Comparison of ENCODE assay signal across 1 cellular context in the genomic region with DNA sequence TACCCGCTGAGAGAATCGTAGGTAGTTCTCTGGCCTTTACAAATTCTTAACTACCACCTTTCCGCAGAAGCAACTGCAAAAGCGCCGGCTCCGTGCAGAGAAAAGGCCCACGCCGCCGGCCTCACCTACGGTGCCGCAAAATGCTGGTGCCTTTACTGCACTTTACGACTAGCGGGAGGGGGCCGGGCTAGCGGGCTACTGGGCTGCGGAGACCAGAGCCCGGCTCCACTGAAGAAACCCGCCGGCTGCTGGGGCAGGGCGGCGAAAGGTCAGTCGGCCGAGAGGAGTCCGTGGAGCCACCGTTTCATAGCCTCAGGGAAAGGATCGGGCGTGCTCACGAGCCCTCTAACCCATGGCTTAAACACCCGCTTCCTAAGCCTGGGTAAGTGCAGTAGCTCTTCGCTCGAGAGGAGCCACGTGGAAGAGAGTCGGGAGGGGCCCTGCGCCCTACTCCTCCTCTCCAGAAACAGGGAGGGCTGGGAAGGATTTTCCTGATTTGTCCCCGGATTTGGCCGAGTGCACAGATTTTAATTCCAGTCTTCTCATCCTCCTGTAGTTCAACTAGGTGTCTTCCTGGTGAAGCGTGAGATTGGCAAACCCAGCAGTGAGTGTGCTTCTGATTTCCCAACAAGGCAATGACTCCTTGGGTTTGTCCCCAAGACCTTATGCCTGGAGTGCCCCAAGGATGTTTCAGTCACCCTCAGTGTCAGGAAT.
TF ChIP-seq lines count a peak whose summit lies in the region.

A gene with protein sequence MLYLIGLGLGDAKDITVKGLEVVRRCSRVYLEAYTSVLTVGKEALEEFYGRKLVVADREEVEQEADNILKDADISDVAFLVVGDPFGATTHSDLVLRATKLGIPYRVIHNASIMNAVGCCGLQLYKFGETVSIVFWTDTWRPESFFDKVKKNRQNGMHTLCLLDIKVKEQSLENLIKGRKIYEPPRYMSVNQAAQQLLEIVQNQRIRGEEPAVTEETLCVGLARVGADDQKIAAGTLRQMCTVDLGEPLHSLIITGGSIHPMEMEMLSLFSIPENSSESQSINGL (minus strand): TSS at position 105 of the 714 bp plus-strand sequence. CDS start 341 bp downstream, outside the sequence.

TF ChIP-seq in HepG2, 621 proteins besides CTCF, POLR2A, EP300 and RAD21 (continued from another document and continues in another):
- TF ChIP-seq, protein P1, sequence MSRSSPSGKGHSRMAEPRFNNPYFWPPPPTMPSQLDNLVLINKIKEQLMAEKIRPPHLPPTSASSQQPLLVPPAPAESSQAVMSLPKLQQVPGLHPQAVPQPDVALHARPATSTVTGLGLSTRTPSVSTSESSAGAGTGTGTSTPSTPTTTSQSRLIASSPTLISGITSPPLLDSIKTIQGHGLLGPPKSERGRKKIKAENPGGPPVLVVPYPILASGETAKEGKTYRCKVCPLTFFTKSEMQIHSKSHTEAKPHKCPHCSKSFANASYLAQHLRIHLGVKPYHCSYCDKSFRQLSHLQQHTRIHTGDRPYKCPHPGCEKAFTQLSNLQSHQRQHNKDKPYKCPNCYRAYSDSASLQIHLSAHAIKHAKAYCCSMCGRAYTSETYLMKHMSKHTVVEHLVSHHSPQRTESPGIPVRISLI (CRISPR knock-in tag; IDR thresholded peaks at IDR 0.05; ENCODE audit: borderline replicate concordance) = 0 out of 2 replicates have a peak, but pooled peaks have one; percentile 43
- TF ChIP-seq ZIK1 (CRISPR knock-in tag; IDR thresholded peaks at IDR 0.05; ENCODE audit: borderline replicate concordance, low read depth) (no peak), MEIS2 (CRISPR knock-in tag; IDR thresholded peaks at IDR 0.05) (no peak; the same call in 1 of the 2 replicates), ZSCAN21 (CRISPR knock-in tag; IDR thresholded peaks at IDR 0.05; ENCODE audit: borderline replicate concordance) (no peak; the same call in 1 of the 2 replicates), PCBP2 (optimal IDR thresholded peaks at IDR 0.05; ENCODE audit: low read depth, low read length, poor library complexity, severe bottlenecking) (no peak), GFI1 (CRISPR knock-in tag; IDR thresholded peaks at IDR 0.05; ENCODE audit: borderline replicate concordance) (no peak; the same call in 1 of the 2 replicates), ZFP36L2 (CRISPR knock-in tag; IDR thresholded peaks at IDR 0.05) (no peak; the same call in 1 of the 2 replicates), ZNF232 (CRISPR knock-in tag; IDR thresholded peaks at IDR 0.05; ENCODE audit: borderline replicate concordance) (no peak; the same call in 1 of the 2 replicates), RXRB (CRISPR knock-in tag; IDR thresholded peaks at IDR 0.05; ENCODE audit: borderline replicate concordance) (no peak; the same call in 1 of the 2 replicates), KDM4B (CRISPR knock-in tag; IDR thresholded peaks at IDR 0.05) (peak; percentile 28; the same call in 1 of the 2 replicates), ZNF350 (CRISPR knock-in tag; IDR thresholded peaks at IDR 0.05; ENCODE audit: borderline replicate concordance, low read depth) (peak; percentile 85), TSC22D2 (CRISPR knock-in tag; IDR thresholded peaks at IDR 0.05; ENCODE audit: borderline replicate concordance) (peak; percentile 86; the same call in 1 of the 2 replicates), FOXK2 (IDR thresholded peaks at IDR 0.05) (no peak), PRPF4 (IDR thresholded peaks at IDR 0.05; ENCODE audit: low read depth, low read length, poor library complexity, severe bottlenecking) (no peak), ZSCAN30 (CRISPR knock-in tag; IDR thresholded peaks at IDR 0.05) (0 out of 2 replicates have a peak, but pooled peaks have one; percentile 66), ZNF101 (CRISPR knock-in tag; IDR thresholded peaks at IDR 0.05; ENCODE audit: borderline replicate concordance, low read depth) (no peak), TBP (CRISPR knock-in tag; IDR thresholded peaks at IDR 0.05) (no peak), ZNF607 (CRISPR knock-in tag; IDR thresholded peaks at IDR 0.05; ENCODE audit: borderline replicate concordance) (peak; percentile 81), FOXC1 (CRISPR knock-in tag; IDR thresholded peaks at IDR 0.05; ENCODE audit: borderline replicate concordance) (peak; percentile 55; the same call in 1 of the 2 replicates), SMYD3 (CRISPR knock-in tag; IDR thresholded peaks at IDR 0.05) (no peak), ZNF558 (CRISPR knock-in tag; IDR thresholded peaks at IDR 0.05; ENCODE audit: borderline replicate concordance) (no peak), MATR3 (CRISPR knock-in tag; IDR thresholded peaks at IDR 0.05) (no peak), PHF5A (CRISPR knock-in tag; IDR thresholded peaks at IDR 0.05; ENCODE audit: low read depth, unreplicated experiment) (peak; percentile 29), ZNF780A (CRISPR knock-in tag; IDR thresholded peaks at IDR 0.05) (0 out of 2 replicates have a peak, but pooled peaks have one; percentile 52), SKI (IDR thresholded peaks at IDR 0.05; ENCODE audit: partially characterized antibody) (peak; percentile 40), HOXD1 (CRISPR knock-in tag; IDR thresholded peaks at IDR 0.05) (no peak), THYN1 (CRISPR knock-in tag; IDR thresholded peaks at IDR 0.05; ENCODE audit: borderline replicate concordance, low read depth) (no peak), ZNF264 (CRISPR knock-in tag; IDR thresholded peaks at IDR 0.05) (0 out of 2 replicates have a peak, but pooled peaks have one; percentile 45), MTF2 (CRISPR knock-in tag; IDR thresholded peaks at IDR 0.05; ENCODE audit: borderline replicate concordance) (no peak), ZFX (CRISPR knock-in tag; IDR thresholded peaks at IDR 0.05; ENCODE audit: low read depth) (peak; percentile 97), KAT7 (CRISPR knock-in tag; IDR thresholded peaks at IDR 0.05; ENCODE audit: borderline replicate concordance) (peak; percentile 62; the same call in 1 of the 2 replicates), NONO (IDR thresholded peaks at IDR 0.05) (no peak), NONO (CRISPR knock-in tag; conservative IDR thresholded peaks at IDR 0.05) (peak; percentile 87), RARG (CRISPR knock-in tag; IDR thresholded peaks at IDR 0.05; ENCODE audit: low read depth) (no peak), MIXL1 (CRISPR knock-in tag; IDR thresholded peaks at IDR 0.05) (peak; percentile 40; the same call in 1 of the 2 replicates), PHF21A (CRISPR knock-in tag; IDR thresholded peaks at IDR 0.05) (0 out of 2 replicates have a peak, but pooled peaks have one; percentile 52), ZNF816 (CRISPR knock-in tag; IDR thresholded peaks at IDR 0.05; ENCODE audit: borderline replicate concordance) (peak; percentile 57; the same call in 1 of the 2 replicates), ZNF879 (CRISPR knock-in tag; IDR thresholded peaks at IDR 0.05) (no peak), FOXM1 (CRISPR knock-in tag; IDR thresholded peaks at IDR 0.05) (no peak), ZNF577 (CRISPR knock-in tag; IDR thresholded peaks at IDR 0.05; ENCODE audit: borderline replicate concordance, low read depth) (no peak), ZNF644 (CRISPR knock-in tag; IDR thresholded peaks at IDR 0.05; ENCODE audit: low read depth) (peak; percentile 9; the same call in 1 of the 2 replicates), DR1 (CRISPR knock-in tag; IDR thresholded peaks at IDR 0.05) (peak; percentile 73)
- TF ChIP-seq, protein P2, sequence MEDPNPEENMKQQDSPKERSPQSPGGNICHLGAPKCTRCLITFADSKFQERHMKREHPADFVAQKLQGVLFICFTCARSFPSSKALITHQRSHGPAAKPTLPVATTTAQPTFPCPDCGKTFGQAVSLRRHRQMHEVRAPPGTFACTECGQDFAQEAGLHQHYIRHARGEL (CRISPR knock-in tag; IDR thresholded peaks at IDR 0.05) = no peak
- TF ChIP-seq, protein P3, sequence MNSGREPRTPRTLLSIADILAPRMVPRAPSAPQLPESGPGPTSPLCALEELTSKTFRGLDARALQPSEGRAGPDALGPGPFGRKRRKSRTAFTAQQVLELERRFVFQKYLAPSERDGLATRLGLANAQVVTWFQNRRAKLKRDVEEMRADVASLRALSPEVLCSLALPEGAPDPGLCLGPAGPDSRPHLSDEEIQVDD (CRISPR knock-in tag; IDR thresholded peaks at IDR 0.05; ENCODE audit: borderline replicate concordance) = peak; percentile 42; the same call in 1 of the 2 replicates
- TF ChIP-seq, protein P4, sequence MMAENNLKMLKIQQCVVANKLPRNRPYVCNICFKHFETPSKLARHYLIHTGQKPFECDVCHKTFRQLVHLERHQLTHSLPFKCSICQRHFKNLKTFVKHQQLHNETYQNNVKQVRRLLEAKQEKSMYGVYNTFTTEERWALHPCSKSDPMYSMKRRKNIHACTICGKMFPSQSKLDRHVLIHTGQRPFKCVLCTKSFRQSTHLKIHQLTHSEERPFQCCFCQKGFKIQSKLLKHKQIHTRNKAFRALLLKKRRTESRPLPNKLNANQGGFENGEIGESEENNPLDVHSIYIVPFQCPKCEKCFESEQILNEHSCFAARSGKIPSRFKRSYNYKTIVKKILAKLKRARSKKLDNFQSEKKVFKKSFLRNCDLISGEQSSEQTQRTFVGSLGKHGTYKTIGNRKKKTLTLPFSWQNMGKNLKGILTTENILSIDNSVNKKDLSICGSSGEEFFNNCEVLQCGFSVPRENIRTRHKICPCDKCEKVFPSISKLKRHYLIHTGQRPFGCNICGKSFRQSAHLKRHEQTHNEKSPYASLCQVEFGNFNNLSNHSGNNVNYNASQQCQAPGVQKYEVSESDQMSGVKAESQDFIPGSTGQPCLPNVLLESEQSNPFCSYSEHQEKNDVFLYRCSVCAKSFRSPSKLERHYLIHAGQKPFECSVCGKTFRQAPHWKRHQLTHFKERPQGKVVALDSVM (CRISPR knock-in tag; IDR thresholded peaks at IDR 0.05) = peak; percentile 33
- TF ChIP-seq, protein P5, sequence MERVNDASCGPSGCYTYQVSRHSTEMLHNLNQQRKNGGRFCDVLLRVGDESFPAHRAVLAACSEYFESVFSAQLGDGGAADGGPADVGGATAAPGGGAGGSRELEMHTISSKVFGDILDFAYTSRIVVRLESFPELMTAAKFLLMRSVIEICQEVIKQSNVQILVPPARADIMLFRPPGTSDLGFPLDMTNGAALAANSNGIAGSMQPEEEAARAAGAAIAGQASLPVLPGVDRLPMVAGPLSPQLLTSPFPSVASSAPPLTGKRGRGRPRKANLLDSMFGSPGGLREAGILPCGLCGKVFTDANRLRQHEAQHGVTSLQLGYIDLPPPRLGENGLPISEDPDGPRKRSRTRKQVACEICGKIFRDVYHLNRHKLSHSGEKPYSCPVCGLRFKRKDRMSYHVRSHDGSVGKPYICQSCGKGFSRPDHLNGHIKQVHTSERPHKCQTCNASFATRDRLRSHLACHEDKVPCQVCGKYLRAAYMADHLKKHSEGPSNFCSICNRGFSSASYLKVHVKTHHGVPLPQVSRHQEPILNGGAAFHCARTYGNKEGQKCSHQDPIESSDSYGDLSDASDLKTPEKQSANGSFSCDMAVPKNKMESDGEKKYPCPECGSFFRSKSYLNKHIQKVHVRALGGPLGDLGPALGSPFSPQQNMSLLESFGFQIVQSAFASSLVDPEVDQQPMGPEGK (CRISPR knock-in tag; IDR thresholded peaks at IDR 0.05) = peak; percentile 72
- TF ChIP-seq, protein P6, sequence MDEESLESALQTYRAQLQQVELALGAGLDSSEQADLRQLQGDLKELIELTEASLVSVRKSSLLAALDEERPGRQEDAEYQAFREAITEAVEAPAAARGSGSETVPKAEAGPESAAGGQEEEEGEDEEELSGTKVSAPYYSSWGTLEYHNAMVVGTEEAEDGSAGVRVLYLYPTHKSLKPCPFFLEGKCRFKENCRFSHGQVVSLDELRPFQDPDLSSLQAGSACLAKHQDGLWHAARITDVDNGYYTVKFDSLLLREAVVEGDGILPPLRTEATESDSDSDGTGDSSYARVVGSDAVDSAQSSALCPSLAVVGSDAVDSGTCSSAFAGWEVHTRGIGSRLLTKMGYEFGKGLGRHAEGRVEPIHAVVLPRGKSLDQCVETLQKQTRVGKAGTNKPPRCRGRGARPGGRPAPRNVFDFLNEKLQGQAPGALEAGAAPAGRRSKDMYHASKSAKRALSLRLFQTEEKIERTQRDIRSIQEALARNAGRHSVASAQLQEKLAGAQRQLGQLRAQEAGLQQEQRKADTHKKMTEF (CRISPR knock-in tag; IDR thresholded peaks at IDR 0.05) = peak; percentile 88
- TF ChIP-seq, protein P7, sequence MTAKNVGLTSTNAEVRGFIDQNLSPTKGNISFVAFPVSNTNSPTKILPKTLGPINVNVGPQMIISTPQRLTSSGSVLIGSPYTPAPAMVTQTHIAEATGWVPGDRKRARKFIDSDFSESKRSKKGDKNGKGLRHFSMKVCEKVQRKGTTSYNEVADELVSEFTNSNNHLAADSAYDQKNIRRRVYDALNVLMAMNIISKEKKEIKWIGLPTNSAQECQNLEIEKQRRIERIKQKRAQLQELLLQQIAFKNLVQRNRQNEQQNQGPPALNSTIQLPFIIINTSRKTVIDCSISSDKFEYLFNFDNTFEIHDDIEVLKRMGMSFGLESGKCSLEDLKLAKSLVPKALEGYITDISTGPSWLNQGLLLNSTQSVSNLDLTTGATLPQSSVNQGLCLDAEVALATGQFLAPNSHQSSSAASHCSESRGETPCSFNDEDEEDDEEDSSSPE (CRISPR knock-in tag; IDR thresholded peaks at IDR 0.05) = peak; percentile 52; the same call in 1 of the 2 replicates
